Comparison of ENCODE assay signal across 1 cellular context in genomic region chr19:9857076-9857721, GRCh38.
TF ChIP-seq lines count a peak whose summit lies in the region.

No MANE protein-coding gene starts in this region.

TF ChIP-seq in GM12878, 131 proteins besides CTCF, POLR2A, EP300 and RAD21:
- TF ChIP-seq MEF2A (IDR thresholded peaks at IDR 0.05; ENCODE audit: insufficient read depth, low read depth, low read length) (no peak), ATF2 (IDR thresholded peaks at IDR 0.05; ENCODE audit: low read length) (no peak), NR2C1 (IDR thresholded peaks at IDR 0.05) (0 out of 2 replicates have a peak, but pooled peaks have one; percentile 9)
- TF ChIP-seq, protein P1, sequence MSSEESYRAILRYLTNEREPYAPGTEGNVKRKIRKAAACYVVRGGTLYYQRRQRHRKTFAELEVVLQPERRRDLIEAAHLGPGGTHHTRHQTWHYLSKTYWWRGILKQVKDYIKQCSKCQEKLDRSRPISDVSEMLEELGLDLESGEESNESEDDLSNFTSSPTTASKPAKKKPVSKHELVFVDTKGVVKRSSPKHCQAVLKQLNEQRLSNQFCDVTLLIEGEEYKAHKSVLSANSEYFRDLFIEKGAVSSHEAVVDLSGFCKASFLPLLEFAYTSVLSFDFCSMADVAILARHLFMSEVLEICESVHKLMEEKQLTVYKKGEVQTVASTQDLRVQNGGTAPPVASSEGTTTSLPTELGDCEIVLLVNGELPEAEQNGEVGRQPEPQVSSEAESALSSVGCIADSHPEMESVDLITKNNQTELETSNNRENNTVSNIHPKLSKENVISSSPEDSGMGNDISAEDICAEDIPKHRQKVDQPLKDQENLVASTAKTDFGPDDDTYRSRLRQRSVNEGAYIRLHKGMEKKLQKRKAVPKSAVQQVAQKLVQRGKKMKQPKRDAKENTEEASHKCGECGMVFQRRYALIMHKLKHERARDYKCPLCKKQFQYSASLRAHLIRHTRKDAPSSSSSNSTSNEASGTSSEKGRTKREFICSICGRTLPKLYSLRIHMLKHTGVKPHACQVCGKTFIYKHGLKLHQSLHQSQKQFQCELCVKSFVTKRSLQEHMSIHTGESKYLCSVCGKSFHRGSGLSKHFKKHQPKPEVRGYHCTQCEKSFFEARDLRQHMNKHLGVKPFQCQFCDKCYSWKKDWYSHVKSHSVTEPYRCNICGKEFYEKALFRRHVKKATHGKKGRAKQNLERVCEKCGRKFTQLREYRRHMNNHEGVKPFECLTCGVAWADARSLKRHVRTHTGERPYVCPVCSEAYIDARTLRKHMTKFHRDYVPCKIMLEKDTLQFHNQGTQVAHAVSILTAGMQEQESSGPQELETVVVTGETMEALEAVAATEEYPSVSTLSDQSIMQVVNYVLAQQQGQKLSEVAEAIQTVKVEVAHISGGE (CRISPR knock-in tag; IDR thresholded peaks at IDR 0.05) = no peak
